Comparison of ENCODE assay signal across 11 cellular contexts in the genomic region with DNA sequence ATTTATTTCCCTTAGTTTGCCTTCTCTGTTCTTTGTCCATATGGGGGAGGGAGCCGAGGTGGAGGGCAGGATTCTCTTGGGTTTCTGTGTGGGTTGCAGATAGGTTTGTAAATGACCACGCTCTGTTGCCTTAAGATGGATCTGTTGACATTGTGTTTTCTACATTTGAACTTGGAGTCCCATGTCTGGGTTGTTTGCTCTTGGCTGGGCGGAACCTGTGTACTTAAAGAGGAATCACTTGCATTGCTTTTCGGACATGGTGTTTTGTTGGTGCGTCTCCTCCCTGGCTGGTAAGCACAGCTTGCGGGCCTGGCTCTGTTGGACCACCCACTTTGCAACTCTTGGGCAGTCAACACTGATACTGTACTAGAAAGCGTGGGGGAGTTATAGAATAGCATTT. TPM values are rescaled to one million over a fixed set of nuclear protein-coding genes. Genes with fewer than 3 reads are reported as not detected.
DNase-seq lines count a peak whose midpoint lies in the region; ATAC-seq and TF ChIP-seq lines count a peak whose summit lies in the region.
"Had no signal": no experiment of that assay in that cellular context is flagged by ENCODE, and none has a peak within 500 bp of the region (broad histone marks: within the 10 kb centered on the region; RNA-seq: fewer than 3 reads in every experiment).

No MANE protein-coding gene starts in this region.

- no peak for DNase-seq in IMR-90
- peak; percentile 86 for DNase-seq in amniotic epithelial cell (ENCODE audit: low read depth)
- no peak for DNase-seq in left lung
- DNase-seq in stomach: peak; percentile 43
- no peak for DNase-seq in activated CD8-positive, alpha-beta memory T cell treated with anti-CD3 and anti-CD28 coated beads, Interleukin-2, amount 50 U/mL, for 48 hours
- no peak for DNase-seq in stimulated activated CD4-positive, alpha-beta T cell treated with anti-CD3 and anti-CD28 coated beads, Interleukin-15, amount 100 ng/mL, for 24 hours
- DNase-seq in esophagus muscularis mucosa (ENCODE audit: extremely low spot score): no peak
- DNase-seq: caudate nucleus; CD4-positive, alpha-beta memory T cell; stimulated activated naive CD8-positive, alpha-beta T cell treated with anti-CD3 and anti-CD28 coated beads, Interleukin-15, amount 100 ng/mL, for 72 hours had no signal

- POLR2A ChIA-PET in IMR-90 (lab: Charles Lee; ENCODE audit: unreplicated experiment): no interaction called here

- dilution Hi-C loops in IMR-90 (cut with HindIII; ENCODE audit: low sequenced_read_pairs, unreplicated experiment): no loop called here

- H3K27me3 ChIP-seq in IMR-90 (ENCODE audit: control insufficient read depth, insufficient read depth, low read length) (no peaks in the 10 kb centered on the region), left lung (no peaks in the 10 kb centered on the region), stomach (no peaks in the 10 kb centered on the region), esophagus muscularis mucosa (no peaks in the 10 kb centered on the region)

- peaks cover 46 to 71% of the 10 kb centered on the region in 2 experiments for H3K79me1 ChIP-seq in IMR-90 (ENCODE audit: low read depth in 1 of 2, low read length in 2 of 2)

- CTCF ChIA-PET in IMR-90 (lab: Yijun Ruan, JAX): interaction anchor here (1.5 kb wide), 1 partner anchor 9 kb away, joined by 5 read pairs; no protein-coding TSS in a partner anchor

- H2BK20ac ChIP-seq in IMR-90 (ENCODE audit: low read depth, low read length): no peak overlapping the region

- peak overlapping the region; percentile 4; the same call in 1 of the 2 replicates for H3K4ac ChIP-seq in IMR-90 (ENCODE audit: low read depth, low read length)

- no peak overlapping the region for H3K56ac ChIP-seq in IMR-90 (ENCODE audit: extremely low read depth, insufficient read depth, low read length)

- no peak for ATAC-seq in IMR-90 (ENCODE audit: low read depth)
- peak; percentile 24 for ATAC-seq in left lung
- no peak for ATAC-seq in HG03378 (IDR thresholded peaks at IDR 0.05; ENCODE audit: unreplicated experiment)
- ATAC-seq: stimulated activated naive CD8-positive, alpha-beta T cell treated with anti-CD3 and anti-CD28 coated beads, Interleukin-15, amount 100 ng/mL, for 72 hours had no signal

- no peak overlapping the region for H4K8ac ChIP-seq in IMR-90 (ENCODE audit: low read depth in 2 of 2, low read length in 2 of 2)

- H3K27ac ChIP-seq in IMR-90 (ENCODE audit: insufficient read depth, low read length) (no peak overlapping the region), left lung (no peak overlapping the region), stomach (peak overlapping the region in 4 of 5 donors; percentile 15 to 58 (median 24)), esophagus muscularis mucosa (replicated peaks in 1 of 4) (no peak overlapping the region)

- 53% methylated on average over 3 of the region's 7 CpGs; no CpG with 5 or more reads in 1 of the 2 experiments for WGBS in IMR-90 (ENCODE audit: extremely low coverage in 2 of 2, insufficient read length in 1 of 2), 2 experiments
- 22 to 54% (median 37%) methylated on average over 7 of the region's 7 CpGs for WGBS in stomach, 5 donors
- 86% methylated on average over 7 of the region's 7 CpGs for WGBS in esophagus muscularis mucosa

- no peak overlapping the region for H2BK5ac ChIP-seq in IMR-90 (ENCODE audit: low read depth, low read length, poor library complexity, severe bottlenecking)

- no peak for TF ChIP-seq RAD21 in IMR-90 (IDR thresholded peaks at IDR 0.05; ENCODE audit: low read length)

- no peak overlapping the region for H2AFZ ChIP-seq in IMR-90 (replicated peaks; ENCODE audit: low read length, poor library complexity)

- H3K14ac ChIP-seq in IMR-90 (replicated peaks; ENCODE audit: low read depth, low read length): peak overlapping the region; percentile 58; the same call in 1 of the 2 replicates

- H3K9ac ChIP-seq in IMR-90 (ENCODE audit: low read depth, low read length): no peak overlapping the region

- no peak overlapping the region for H3K18ac ChIP-seq in IMR-90 (ENCODE audit: low read depth, low read length)

- peaks cover 62% of the 10 kb centered on the region for H4K20me1 ChIP-seq in IMR-90 (ENCODE audit: insufficient read depth, low read length)

- H3K36me3 ChIP-seq in IMR-90 (ENCODE audit: control insufficient read depth, insufficient read depth, low read length) (peaks cover 6% of the 10 kb centered on the region), left lung (peaks cover 0 to 12% of the 10 kb centered on the region in 2 donors), stomach (peaks cover 0 to 12% (median 9%) of the 10 kb centered on the region in 4 donors), esophagus muscularis mucosa (peaks cover 0 to 13% (median 6%) of the 10 kb centered on the region in 4 donors)

- TF ChIP-seq EP300 in stomach (IDR thresholded peaks at IDR 0.05) (no peak), esophagus muscularis mucosa (IDR thresholded peaks at IDR 0.05) (no peak)

- TF ChIP-seq CTCF in IMR-90 (conservative IDR thresholded peaks at IDR 0.05; ENCODE audit: low read depth, low read length): no peak
- TF ChIP-seq CTCF in left lung (IDR thresholded peaks at IDR 0.05): no peak
- TF ChIP-seq CTCF in stomach (IDR thresholded peaks at IDR 0.05): no peak
- TF ChIP-seq CTCF in esophagus muscularis mucosa (IDR thresholded peaks at IDR 0.05): no peak

- H2BK120ac ChIP-seq in IMR-90 (ENCODE audit: low read depth, low read length): no peak overlapping the region

- no peak overlapping the region; the same call in 1 of the 2 replicates for H3K4me2 ChIP-seq in IMR-90 (ENCODE audit: low read depth, low read length)

- H3K9me3 ChIP-seq in IMR-90 (ENCODE audit: control insufficient read depth, insufficient read depth, low read length) (no peaks in the 10 kb centered on the region), left lung (no peaks in the 10 kb centered on the region), stomach (no peaks in the 10 kb centered on the region), esophagus muscularis mucosa (no peaks in the 10 kb centered on the region)

- no peak for TF ChIP-seq POLR2A in IMR-90 (IDR thresholded peaks at IDR 0.05; ENCODE audit: low read depth, low read length)
- no peak for TF ChIP-seq POLR2A in stomach (IDR thresholded peaks at IDR 0.05)
- no peak for TF ChIP-seq POLR2A in esophagus muscularis mucosa (IDR thresholded peaks at IDR 0.05; ENCODE audit: low read depth)

- in situ Hi-C loops in IMR-90 (cut with MboI; ENCODE audit: low sequenced_read_pairs): no loop called here

- BruUV-seq in IMR-90 (replicated peaks; lab: Mats Ljungman, UMichigan): no TSS peak

- no peak overlapping the region for H2AK5ac ChIP-seq in IMR-90 (ENCODE audit: low read depth, low read length)

- H3K23ac ChIP-seq in IMR-90 (ENCODE audit: low read depth, low read length): peak overlapping the region; percentile 29; the same call in 1 of the 2 replicates

- H3K4me1 ChIP-seq in IMR-90 (ENCODE audit: control insufficient read depth, insufficient read depth, low read length) (peaks cover 4% of the 10 kb centered on the region), left lung (peaks cover 0 to 34% of the 10 kb centered on the region in 2 donors), stomach (peaks cover 36 to 73% (median 43%) of the 10 kb centered on the region in 4 donors), esophagus muscularis mucosa (peaks cover 15 to 48% (median 28%) of the 10 kb centered on the region in 4 donors)

- no peak overlapping the region for H4K5ac ChIP-seq in IMR-90 (ENCODE audit: low read depth, low read length)

- H3K4me3 ChIP-seq in IMR-90 (ENCODE audit: insufficient read depth, low read depth, low read length) (no peak overlapping the region), left lung (no peak overlapping the region), stomach (peak overlapping the region in 1 of 4 donors; percentile 7), esophagus muscularis mucosa (no peak overlapping the region)

- no peak overlapping the region for H2BK15ac ChIP-seq in IMR-90 (ENCODE audit: low read depth, low read length)

- intact Hi-C loops in IMR-90 (cut with micrococcal nuclease) (no loop called here), left lung (cut with DNase I) (no loop called here), stomach (cut with DNase I; ENCODE audit: low total_unique reads) (loop anchor here (10.0 kb wide), 1 partner anchor 60 kb away; a partner anchor contains a TSS), esophagus muscularis mucosa (cut with DNase I) (no loop called here)

- peaks cover 14% of the 10 kb centered on the region for H3K9me1 ChIP-seq in IMR-90 (ENCODE audit: insufficient read depth, low read length)

- no peak overlapping the region for H2AK9ac ChIP-seq in IMR-90 (replicated peaks; ENCODE audit: low read depth, low read length, poor library complexity)

- no peak overlapping the region for H4K91ac ChIP-seq in IMR-90 (ENCODE audit: insufficient read depth, low read depth, low read length)

TF ChIP-seq in IMR-90, 13 proteins besides CTCF, POLR2A, EP300 and RAD21 (continues in another document):
- TF ChIP-seq BHLHE40 (IDR thresholded peaks at IDR 0.05; ENCODE audit: low read depth, low read length) (no peak), MAZ (IDR thresholded peaks at IDR 0.05; ENCODE audit: borderline replicate concordance, low read depth, low read length) (no peak), FOS (IDR thresholded peaks at IDR 0.05; ENCODE audit: low read depth, low read length) (no peak)
- TF ChIP-seq, protein P1, sequence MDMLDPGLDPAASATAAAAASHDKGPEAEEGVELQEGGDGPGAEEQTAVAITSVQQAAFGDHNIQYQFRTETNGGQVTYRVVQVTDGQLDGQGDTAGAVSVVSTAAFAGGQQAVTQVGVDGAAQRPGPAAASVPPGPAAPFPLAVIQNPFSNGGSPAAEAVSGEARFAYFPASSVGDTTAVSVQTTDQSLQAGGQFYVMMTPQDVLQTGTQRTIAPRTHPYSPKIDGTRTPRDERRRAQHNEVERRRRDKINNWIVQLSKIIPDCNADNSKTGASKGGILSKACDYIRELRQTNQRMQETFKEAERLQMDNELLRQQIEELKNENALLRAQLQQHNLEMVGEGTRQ (IDR thresholded peaks at IDR 0.05; ENCODE audit: low read depth, low read length): no peak

RNA-seq across cellular contexts. Expression of a gene that starts 45.9 kb away (rescaled TPM):
- total RNA-seq in IMR-90 (2012; rRNA removed) (32.8 and 36.1 TPM in 2 replicates), left lung (10 to 100 TPM; 71.5 to 79.8 TPM), stomach (100 to 1,000 TPM in 3 of 5 donors, 10 to 100 TPM in 2; 77.3 to 419 (median 104) TPM), esophagus muscularis mucosa (10 to 100 TPM; 71.6 to 78.2 (median 74.2) TPM)
- polyA plus RNA-seq in IMR-90 (2012; rRNA removed) (35.1 and 39.0 TPM in 2 replicates), stomach (10 to 100 TPM; 23.9 to 34.7 (median 24.9) TPM)
- polyA plus RNA-seq in IMR-90 (2012; cell fraction: cytosol; rRNA removed): 30.8 and 36.6 TPM in 2 replicates
- polyA plus RNA-seq in IMR-90 (2012; cell fraction: nucleus; rRNA removed; ENCODE audit: low replicate concordance): 109 and 195 TPM in 2 replicates

RNA-seq across cellular contexts. Expression of a gene that starts 59.2 kb away (rescaled TPM):
- 7.7 and 7.8 TPM in 2 replicates for total RNA-seq in IMR-90 (2012; rRNA removed)
- 37.8 and 41.4 TPM in 2 replicates for polyA plus RNA-seq in IMR-90 (2012; rRNA removed)
- 19.6 and 40.1 TPM in 2 replicates for polyA plus RNA-seq in IMR-90 (2012; cell fraction: cytosol; rRNA removed)
- polyA plus RNA-seq in IMR-90 (2012; cell fraction: nucleus; rRNA removed; ENCODE audit: low replicate concordance): 177 and 484 TPM in 2 replicates
- 10 to 100 TPM; 63.6 to 77.3 TPM for total RNA-seq in left lung
- 100 to 1,000 TPM in 4 of 5 donors, 10 to 100 TPM in 1; 31.8 to 185 (median 148) TPM for total RNA-seq in stomach
- 100 to 1,000 TPM in 2 of 3 donors, 10 to 100 TPM in 1; 93.5 to 134 (median 128) TPM for polyA plus RNA-seq in stomach
- total RNA-seq in esophagus muscularis mucosa: 10 to 100 TPM; 16.6 to 28.2 (median 21.7) TPM

Comparison
In these comparisons a context has a peak if more than half of its experiments do, and no peak if none do; other contexts are left out.
1. DNase-seq: peak in amniotic epithelial cell (single experiment) and stomach (single experiment); none in IMR-90 (single experiment), left lung (0 of 2), activated CD8-positive, alpha-beta memory T cell treated with anti-CD3 and anti-CD28 coated beads, Interleukin-2, amount 50 U/mL, for 48 hours (single experiment), stimulated activated CD4-positive, alpha-beta T cell treated with anti-CD3 and anti-CD28 coated beads, Interleukin-15, amount 100 ng/mL, for 24 hours (single experiment) and esophagus muscularis mucosa (single experiment).
2. H3K27ac ChIP-seq: peak in stomach (4 of 5); none in IMR-90 (single experiment), left lung (0 of 2) and esophagus muscularis mucosa (0 of 4).